Comparison of ENCODE assay signal across 1 cellular context in genomic region chr16:1859650-1860049, GRCh38.
TF ChIP-seq lines count a peak whose summit lies in the region.

No MANE protein-coding gene starts in this region.

TF ChIP-seq in HEK293, 187 proteins besides CTCF, POLR2A, EP300 and RAD21:
- TF ChIP-seq GLIS2 (tag by site-specific recombination; IDR thresholded peaks at IDR 0.05) (no peak), ZNF596 (tag by site-specific recombination; IDR thresholded peaks at IDR 0.05) (no peak), ZEB2 (tag by site-specific recombination; IDR thresholded peaks at IDR 0.05) (no peak), ZNF214 (tag by site-specific recombination; IDR thresholded peaks at IDR 0.05; ENCODE audit: borderline replicate concordance) (no peak), KLF16 (tag by site-specific recombination; IDR thresholded peaks at IDR 0.05) (no peak), YY1 (tag by site-specific recombination; IDR thresholded peaks at IDR 0.05) (no peak), ZNF311 (tag by site-specific recombination; IDR thresholded peaks at IDR 0.05; ENCODE audit: borderline replicate concordance) (no peak), ZNF10 (tag by site-specific recombination; IDR thresholded peaks at IDR 0.05) (0 out of 2 replicates have a peak, but pooled peaks have one; percentile 59), ZNF837 (tag by site-specific recombination; IDR thresholded peaks at IDR 0.05) (no peak), SP2 (tag by site-specific recombination; IDR thresholded peaks at IDR 0.05) (0 out of 2 replicates have a peak, but pooled peaks have one; percentile 22), ZIC2 (tag by site-specific recombination; IDR thresholded peaks at IDR 0.05) (peak; percentile 80), ZBTB8A (tag by site-specific recombination; IDR thresholded peaks at IDR 0.05) (peak; percentile 80), ZNF341 (tag by site-specific recombination; IDR thresholded peaks at IDR 0.05; ENCODE audit: low read depth) (peak; percentile 42; the same call in 1 of the 2 replicates), ZNF274 (IDR thresholded peaks at IDR 0.05; ENCODE audit: low read length) (no peak), ZNF274 (tag by site-specific recombination; IDR thresholded peaks at IDR 0.05; ENCODE audit: borderline replicate concordance) (no peak), FEZF1 (tag by site-specific recombination; IDR thresholded peaks at IDR 0.05) (no peak), KLF9 (tag by site-specific recombination; IDR thresholded peaks at IDR 0.05; ENCODE audit: low read depth) (0 out of 2 replicates have a peak, but pooled peaks have one; percentile 20), ZNF133 (tag by site-specific recombination; IDR thresholded peaks at IDR 0.05) (no peak), ZNF423 (tag by site-specific recombination; IDR thresholded peaks at IDR 0.05) (no peak), KLF1 (tag by site-specific recombination; IDR thresholded peaks at IDR 0.05) (peak; percentile 26), HOXA7 (CRISPR knock-in tag; IDR thresholded peaks at IDR 0.05; ENCODE audit: borderline replicate concordance) (no peak), ZNF580 (tag by site-specific recombination; IDR thresholded peaks at IDR 0.05) (no peak), SP3 (tag by site-specific recombination; IDR thresholded peaks at IDR 0.05) (no peak; the same call in 1 of the 2 replicates), RBAK (tag by site-specific recombination; IDR thresholded peaks at IDR 0.05) (no peak)
- TF ChIP-seq, protein P1, sequence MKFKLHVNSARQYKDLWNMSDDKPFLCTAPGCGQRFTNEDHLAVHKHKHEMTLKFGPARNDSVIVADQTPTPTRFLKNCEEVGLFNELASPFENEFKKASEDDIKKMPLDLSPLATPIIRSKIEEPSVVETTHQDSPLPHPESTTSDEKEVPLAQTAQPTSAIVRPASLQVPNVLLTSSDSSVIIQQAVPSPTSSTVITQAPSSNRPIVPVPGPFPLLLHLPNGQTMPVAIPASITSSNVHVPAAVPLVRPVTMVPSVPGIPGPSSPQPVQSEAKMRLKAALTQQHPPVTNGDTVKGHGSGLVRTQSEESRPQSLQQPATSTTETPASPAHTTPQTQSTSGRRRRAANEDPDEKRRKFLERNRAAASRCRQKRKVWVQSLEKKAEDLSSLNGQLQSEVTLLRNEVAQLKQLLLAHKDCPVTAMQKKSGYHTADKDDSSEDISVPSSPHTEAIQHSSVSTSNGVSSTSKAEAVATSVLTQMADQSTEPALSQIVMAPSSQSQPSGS (tag by site-specific recombination; IDR thresholded peaks at IDR 0.05; ENCODE audit: low read depth): no peak
- TF ChIP-seq, protein P2, sequence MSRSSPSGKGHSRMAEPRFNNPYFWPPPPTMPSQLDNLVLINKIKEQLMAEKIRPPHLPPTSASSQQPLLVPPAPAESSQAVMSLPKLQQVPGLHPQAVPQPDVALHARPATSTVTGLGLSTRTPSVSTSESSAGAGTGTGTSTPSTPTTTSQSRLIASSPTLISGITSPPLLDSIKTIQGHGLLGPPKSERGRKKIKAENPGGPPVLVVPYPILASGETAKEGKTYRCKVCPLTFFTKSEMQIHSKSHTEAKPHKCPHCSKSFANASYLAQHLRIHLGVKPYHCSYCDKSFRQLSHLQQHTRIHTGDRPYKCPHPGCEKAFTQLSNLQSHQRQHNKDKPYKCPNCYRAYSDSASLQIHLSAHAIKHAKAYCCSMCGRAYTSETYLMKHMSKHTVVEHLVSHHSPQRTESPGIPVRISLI (tag by site-specific recombination; IDR thresholded peaks at IDR 0.05): no peak
